ENCODE assay signal across 1 cellular context in the genomic region with DNA sequence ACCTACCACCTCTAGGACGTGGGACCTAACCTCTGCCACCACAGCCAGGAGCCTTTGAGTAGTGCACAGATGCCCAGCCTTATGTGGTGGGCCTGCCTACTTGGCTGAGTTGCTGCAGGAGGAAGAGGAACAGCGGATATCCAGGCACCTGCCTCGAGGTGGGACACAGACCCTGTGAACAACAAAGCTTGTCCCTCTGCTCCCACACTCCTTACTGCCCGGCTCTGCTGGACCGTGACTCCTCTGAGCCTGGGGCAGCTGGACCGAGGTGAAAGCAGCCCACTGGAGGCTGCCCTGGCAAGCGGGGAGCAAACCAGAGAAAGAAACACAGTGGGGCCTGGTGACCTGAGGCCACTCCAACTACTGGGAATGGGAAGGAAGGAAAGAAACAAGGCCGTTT.
TF ChIP-seq lines count a peak whose summit lies in the region.

No MANE protein-coding gene starts in this region.

TF ChIP-seq in H1, 55 proteins besides CTCF, POLR2A, EP300 and RAD21:
- TF ChIP-seq GTF2F1 (IDR thresholded peaks at IDR 0.05; ENCODE audit: borderline replicate concordance, low read depth, low read length), result no peak
- no peak for TF ChIP-seq SUZ12 (IDR thresholded peaks at IDR 0.05; ENCODE audit: low read length)
- no peak for TF ChIP-seq FOSL1 (IDR thresholded peaks at IDR 0.05; ENCODE audit: insufficient read depth, low read depth, low read length)
- TF ChIP-seq RBBP5 (IDR thresholded peaks at IDR 0.05; ENCODE audit: borderline replicate concordance, low read depth, low read length), result no peak
- TF ChIP-seq EGR1 (IDR thresholded peaks at IDR 0.05; ENCODE audit: borderline replicate concordance, low read depth, low read length), result no peak
- TF ChIP-seq RXRA (IDR thresholded peaks at IDR 0.05; ENCODE audit: insufficient read depth, low read depth, low read length), result no peak
- no peak for TF ChIP-seq HDAC2 (IDR thresholded peaks at IDR 0.05; ENCODE audit: borderline replicate concordance in 1 of 2, low read depth in 2 of 2, low read length in 2 of 2)
- TF ChIP-seq BCL11A (IDR thresholded peaks at IDR 0.05; ENCODE audit: low read depth in 2 of 2, low read length in 2 of 2), result no peak
